ENCODE assay signal across 12 cellular contexts in genomic region chr14:88168025-88168424, GRCh38.
DNase-seq lines count a peak whose midpoint lies in the region; ATAC-seq, FAIRE-seq and TF ChIP-seq lines count a peak whose summit lies in the region.
"Had no signal": no experiment of that assay in that cellular context is flagged by ENCODE, and none has a peak within 500 bp of the region (broad histone marks: within the 10 kb centered on the region; RNA-seq: fewer than 3 reads in every experiment).

No MANE protein-coding gene starts in this region.

- H3K36me3 ChIP-seq in HepG2 (replicated peaks in 1 of 2; ENCODE audit: control insufficient read depth in 1 of 2, insufficient read depth in 2 of 2, low read length in 2 of 2) (no peaks in the 10 kb centered on the region), right lobe of liver (no peaks in the 10 kb centered on the region), lower lobe of right lung (no peaks in the 10 kb centered on the region), upper lobe of right lung (no peaks in the 10 kb centered on the region)
- H3K36me3 ChIP-seq: BLaER1 treated with 17β-estradiol and CSF1 and Interleukin-3, amounts not matched to agents 10 nM and 100 nM; HAP-1 had no signal

- DNase-seq in HepG2 (ENCODE audit: low spot score) (no peak), right lobe of liver (no peak), lower lobe of right lung (no peak), upper lobe of right lung (no peak)
- DNase-seq: DMS79 treated with DMSO at 0.1 percent for 48 hours, GF-D8 had no signal

- H2AFZ ChIP-seq in HepG2 (ENCODE audit: low read length), result no peak overlapping the region

- TF ChIP-seq RAD21 in HepG2 (CRISPR knock-in tag; IDR thresholded peaks at IDR 0.05), result no peak

- no peak overlapping the region for H3K4me3 ChIP-seq in HepG2 (replicated peaks in 1 of 3; ENCODE audit: insufficient read depth in 1 of 3, low read depth in 2 of 3, low read length in 3 of 3)
- H3K4me3 ChIP-seq in right lobe of liver, result no peak overlapping the region
- no peak overlapping the region for H3K4me3 ChIP-seq in lower lobe of right lung
- H3K4me3 ChIP-seq in upper lobe of right lung, result no peak overlapping the region
- H3K4me3 ChIP-seq: BLaER1 treated with 17β-estradiol and CSF1 and Interleukin-3, amounts not matched to agents 10 nM and 100 nM; HAP-1 had no signal

- peaks cover 19% of the 10 kb centered on the region for H3K4me1 ChIP-seq in HepG2 (ENCODE audit: insufficient read depth, low read length)
- no peaks in the 10 kb centered on the region for H3K4me1 ChIP-seq in right lobe of liver
- H3K4me1 ChIP-seq in lower lobe of right lung, result no peaks in the 10 kb centered on the region
- H3K4me1 ChIP-seq in upper lobe of right lung, result no peaks in the 10 kb centered on the region
- H3K4me1 ChIP-seq: HAP-1 had no signal

- intact Hi-C loops in HepG2 (cut with micrococcal nuclease; ENCODE audit: unreplicated experiment) (loop anchor here (1.0 kb wide), 2 partner anchors 155 to 223 kb away; no protein-coding TSS in a partner anchor), right lobe of liver (cut with DNase I) (loop anchor here (5.0 to 10.0 kb wide), 2 partner anchors 151 to 153 kb away; no protein-coding TSS in a partner anchor), lower lobe of right lung (cut with DNase I) (no loop called here), upper lobe of right lung (cut with DNase I) (loop anchor here (10.0 kb wide), 2 partner anchors 153 to 223 kb away; no protein-coding TSS in a partner anchor)

- CTCF ChIA-PET in HepG2 (lab: Yijun Ruan, JAX; ENCODE audit: low intra/inter-chr PET ratio, low total read pairs), result interaction anchor here (1.6 to 3.1 kb wide), 2 partner anchors 152 to 154 kb away, joined by 3 to 33 read pairs; no protein-coding TSS in a partner anchor

- H3K27ac ChIP-seq in HepG2 (ENCODE audit: extremely low read length, insufficient read depth, low read length) (no peak overlapping the region), right lobe of liver (no peak overlapping the region), lower lobe of right lung (no peak overlapping the region), upper lobe of right lung (no peak overlapping the region)
- H3K27ac ChIP-seq: BLaER1 treated with 17β-estradiol and CSF1 and Interleukin-3, amounts not matched to agents 10 nM and 100 nM had no signal

- no peaks in the 10 kb centered on the region for H3K79me2 ChIP-seq in HepG2 (ENCODE audit: insufficient read depth, low read length)

- TF ChIP-seq CTCF in HepG2 (CRISPR knock-in tag; IDR thresholded peaks at IDR 0.05) (no peak), right lobe of liver (IDR thresholded peaks at IDR 0.05) (no peak), lower lobe of right lung (IDR thresholded peaks at IDR 0.05) (no peak), upper lobe of right lung (IDR thresholded peaks at IDR 0.05) (no peak)

- ATAC-seq in HepG2 (0 out of 3 replicates have a peak, but pooled peaks have one; percentile 21), right lobe of liver (no peak), lower lobe of right lung (peak; percentile 14 to 22), upper lobe of right lung (peak; percentile 7), GM21619 (IDR thresholded peaks at IDR 0.05; ENCODE audit: unreplicated experiment) (no peak), HG03521 (IDR thresholded peaks at IDR 0.05; ENCODE audit: unreplicated experiment) (no peak), HG02798 (IDR thresholded peaks at IDR 0.05; ENCODE audit: poor library complexity, unreplicated experiment) (no peak)

- no peaks in the 10 kb centered on the region for H3K27me3 ChIP-seq in HepG2 (ENCODE audit: control insufficient read depth in 1 of 2, insufficient read depth in 2 of 2, low read length in 2 of 2)
- H3K27me3 ChIP-seq in right lobe of liver, result no peaks in the 10 kb centered on the region
- no peaks in the 10 kb centered on the region for H3K27me3 ChIP-seq in lower lobe of right lung (ENCODE audit: low read depth)
- no peaks in the 10 kb centered on the region for H3K27me3 ChIP-seq in upper lobe of right lung
- H3K27me3 ChIP-seq: BLaER1 treated with 17β-estradiol and CSF1 and Interleukin-3, amounts not matched to agents 10 nM and 100 nM had no signal

- TF ChIP-seq EP300 in HepG2 (IDR thresholded peaks at IDR 0.05; ENCODE audit: low read depth in 2 of 2, low read length in 2 of 2) (no peak), HepG2 (CRISPR knock-in tag; IDR thresholded peaks at IDR 0.05; ENCODE audit: borderline replicate concordance) (no peak)

- no peak for FAIRE-seq in HepG2 (lab: Jason Lieb, UNC)
- FAIRE-seq: HTR-8/SVneo had no signal

- H3K4me2 ChIP-seq in HepG2 (ENCODE audit: low read depth, low read length), result no peak overlapping the region

- H3K9ac ChIP-seq in HepG2 (ENCODE audit: insufficient read depth, low read depth, low read length), result no peak overlapping the region
- H3K9ac ChIP-seq: BLaER1 treated with 17β-estradiol and CSF1 and Interleukin-3, amounts not matched to agents 10 nM and 100 nM had no signal

- H3K9me3 ChIP-seq in HepG2 (ENCODE audit: low read length) (peaks cover 4% of the 10 kb centered on the region; the same call in 1 of the 2 replicates), right lobe of liver (peaks cover 0 to 6% (median 0%) of the 10 kb centered on the region in 4 donors), lower lobe of right lung (no peaks in the 10 kb centered on the region), upper lobe of right lung (no peaks in the 10 kb centered on the region)
- H3K9me3 ChIP-seq: HAP-1 had no signal

- TF ChIP-seq POLR2A in HepG2 (IDR thresholded peaks at IDR 0.05; ENCODE audit: insufficient read depth in 1 of 2, low read depth in 2 of 2, low read length in 2 of 2) (no peak), right lobe of liver (IDR thresholded peaks at IDR 0.05) (no peak)

- in situ Hi-C loops in HepG2 (cut with HindIII; ENCODE audit: extremely low pct_ligation_motif_present, low pct_unique_long_range_greater_than_20kb), result loop anchor here (5.0 to 10.0 kb wide), 2 partner anchors 156 to 223 kb away; no protein-coding TSS in a partner anchor

- POLR2A ChIA-PET in HepG2 (lab: Yijun Ruan, JAX), result no interaction called here

- no peaks in the 10 kb centered on the region for H4K20me1 ChIP-seq in HepG2 (ENCODE audit: insufficient read depth, low read length)
- H4K20me1 ChIP-seq: BLaER1 treated with 17β-estradiol and CSF1 and Interleukin-3, amounts not matched to agents 10 nM and 100 nM had no signal

- no TSS peak for BruUV-seq in HepG2 (replicated peaks; lab: Mats Ljungman, UMichigan)

- 80% methylated on average over 3 of the region's 7 CpGs for WGBS in HepG2 (ENCODE audit: low lambda C conversion rate)
- 83% methylated on average over 3 of the region's 7 CpGs for WGBS in right lobe of liver (ENCODE audit: insufficient coverage, low coverage, low lambda C conversion rate, missing lambda C conversion rate)

TF ChIP-seq in HepG2, 621 proteins besides CTCF, POLR2A, EP300 and RAD21 (continues in another document):
- no peak for TF ChIP-seq KAT8 (CRISPR knock-in tag; IDR thresholded peaks at IDR 0.05)
- no peak for TF ChIP-seq ZBTB1 (CRISPR knock-in tag; IDR thresholded peaks at IDR 0.05; ENCODE audit: borderline replicate concordance)
- TF ChIP-seq ZSCAN5A (CRISPR knock-in tag; IDR thresholded peaks at IDR 0.05; ENCODE audit: borderline replicate concordance), result no peak
- no peak for TF ChIP-seq MYNN (CRISPR knock-in tag; IDR thresholded peaks at IDR 0.05; ENCODE audit: low read depth)
- TF ChIP-seq ZNF441 (CRISPR knock-in tag; IDR thresholded peaks at IDR 0.05; ENCODE audit: borderline replicate concordance), result no peak
- no peak for TF ChIP-seq SALL1 (CRISPR knock-in tag; IDR thresholded peaks at IDR 0.05)
- TF ChIP-seq ZNF552 (CRISPR knock-in tag; IDR thresholded peaks at IDR 0.05; ENCODE audit: borderline replicate concordance), result no peak
- TF ChIP-seq CAMTA2 (CRISPR knock-in tag; IDR thresholded peaks at IDR 0.05; ENCODE audit: borderline replicate concordance), result no peak

Comparison
In these comparisons a context has a peak if more than half of its experiments do, and no peak if none do; other contexts are left out.
1. ATAC-seq: peak in HepG2 (single experiment), lower lobe of right lung (2 of 2) and upper lobe of right lung (single experiment); none in right lobe of liver (0 of 4), GM21619 (single experiment), HG03521 (single experiment) and HG02798 (single experiment).